In the genomic region with DNA sequence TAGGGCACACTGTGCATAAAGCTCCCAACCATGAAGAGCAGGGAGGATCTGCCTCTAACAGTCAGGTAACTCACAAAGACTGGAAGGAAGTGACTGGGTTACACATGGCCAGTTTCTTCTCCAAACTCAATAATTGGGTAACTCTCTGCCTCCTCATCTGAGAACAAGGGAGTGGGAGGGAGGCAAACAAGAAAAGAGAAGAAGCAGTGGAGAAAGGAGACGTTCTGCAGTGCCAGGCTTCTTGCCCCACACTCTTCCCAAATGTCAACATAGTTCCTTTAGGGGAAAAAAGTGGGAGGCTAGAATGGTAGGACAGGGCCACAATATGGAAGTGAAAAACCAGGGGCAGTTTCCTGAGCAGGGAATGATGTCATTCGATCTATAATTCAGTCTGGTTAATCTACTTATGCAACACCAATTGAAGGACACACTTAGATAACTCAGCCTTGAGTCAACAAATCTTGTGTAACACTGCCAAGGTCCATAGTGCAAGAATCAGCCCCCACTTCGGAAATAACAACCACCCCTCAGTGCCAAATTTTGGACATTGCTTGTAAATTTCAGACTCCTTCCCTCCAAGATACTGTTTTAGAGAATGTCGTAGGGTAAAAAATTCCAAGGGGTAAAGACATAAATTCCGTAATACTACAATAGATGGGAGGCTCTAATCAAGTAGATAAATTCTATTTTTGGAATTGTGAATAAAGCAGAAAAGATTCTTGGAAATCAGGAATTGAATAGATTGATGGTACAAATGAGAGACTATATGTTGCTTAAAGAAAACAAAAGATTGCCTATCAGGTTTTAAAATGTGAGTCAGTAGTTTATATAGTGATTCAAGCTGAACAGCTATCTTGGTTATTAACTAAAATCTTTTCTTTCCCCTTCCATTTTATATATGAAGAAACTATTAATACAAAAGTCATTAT, we compare ENCODE assay signal across 1 cellular context.
TF ChIP-seq lines count a peak whose summit lies in the region.

No MANE protein-coding gene starts in this region.

TF ChIP-seq in HepG2, 621 proteins besides CTCF, POLR2A, EP300 and RAD21 (continued from another document and continues in another):
- 0 out of 2 replicates have a peak, but pooled peaks have one; percentile 80 for TF ChIP-seq ZNF761 (CRISPR knock-in tag; conservative IDR thresholded peaks at IDR 0.05)
- TF ChIP-seq, protein P1, sequence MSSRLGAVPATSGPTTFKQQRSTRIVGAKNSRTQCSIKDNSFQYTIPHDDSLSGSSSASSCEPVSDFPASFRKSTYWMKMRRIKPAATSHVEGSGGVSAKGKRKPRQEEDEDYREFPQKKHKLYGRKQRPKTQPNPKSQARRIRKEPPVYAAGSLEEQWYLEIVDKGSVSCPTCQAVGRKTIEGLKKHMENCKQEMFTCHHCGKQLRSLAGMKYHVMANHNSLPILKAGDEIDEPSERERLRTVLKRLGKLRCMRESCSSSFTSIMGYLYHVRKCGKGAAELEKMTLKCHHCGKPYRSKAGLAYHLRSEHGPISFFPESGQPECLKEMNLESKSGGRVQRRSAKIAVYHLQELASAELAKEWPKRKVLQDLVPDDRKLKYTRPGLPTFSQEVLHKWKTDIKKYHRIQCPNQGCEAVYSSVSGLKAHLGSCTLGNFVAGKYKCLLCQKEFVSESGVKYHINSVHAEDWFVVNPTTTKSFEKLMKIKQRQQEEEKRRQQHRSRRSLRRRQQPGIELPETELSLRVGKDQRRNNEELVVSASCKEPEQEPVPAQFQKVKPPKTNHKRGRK (CRISPR knock-in tag; IDR thresholded peaks at IDR 0.05), result no peak
- TF ChIP-seq, protein P2, sequence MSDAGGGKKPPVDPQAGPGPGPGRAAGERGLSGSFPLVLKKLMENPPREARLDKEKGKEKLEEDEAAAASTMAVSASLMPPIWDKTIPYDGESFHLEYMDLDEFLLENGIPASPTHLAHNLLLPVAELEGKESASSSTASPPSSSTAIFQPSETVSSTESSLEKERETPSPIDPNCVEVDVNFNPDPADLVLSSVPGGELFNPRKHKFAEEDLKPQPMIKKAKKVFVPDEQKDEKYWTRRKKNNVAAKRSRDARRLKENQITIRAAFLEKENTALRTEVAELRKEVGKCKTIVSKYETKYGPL (CRISPR knock-in tag; IDR thresholded peaks at IDR 0.05), result peak; percentile 99
- TF ChIP-seq PHF5A (CRISPR knock-in tag; IDR thresholded peaks at IDR 0.05; ENCODE audit: low read depth, unreplicated experiment), result peak; percentile 87
- TF ChIP-seq, protein P3, sequence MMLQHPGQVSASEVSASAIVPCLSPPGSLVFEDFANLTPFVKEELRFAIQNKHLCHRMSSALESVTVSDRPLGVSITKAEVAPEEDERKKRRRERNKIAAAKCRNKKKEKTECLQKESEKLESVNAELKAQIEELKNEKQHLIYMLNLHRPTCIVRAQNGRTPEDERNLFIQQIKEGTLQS (CRISPR knock-in tag; IDR thresholded peaks at IDR 0.05), result peak; percentile 97
- TF ChIP-seq ZNF20 (CRISPR knock-in tag; IDR thresholded peaks at IDR 0.05), result no peak
- TF ChIP-seq, protein P4, sequence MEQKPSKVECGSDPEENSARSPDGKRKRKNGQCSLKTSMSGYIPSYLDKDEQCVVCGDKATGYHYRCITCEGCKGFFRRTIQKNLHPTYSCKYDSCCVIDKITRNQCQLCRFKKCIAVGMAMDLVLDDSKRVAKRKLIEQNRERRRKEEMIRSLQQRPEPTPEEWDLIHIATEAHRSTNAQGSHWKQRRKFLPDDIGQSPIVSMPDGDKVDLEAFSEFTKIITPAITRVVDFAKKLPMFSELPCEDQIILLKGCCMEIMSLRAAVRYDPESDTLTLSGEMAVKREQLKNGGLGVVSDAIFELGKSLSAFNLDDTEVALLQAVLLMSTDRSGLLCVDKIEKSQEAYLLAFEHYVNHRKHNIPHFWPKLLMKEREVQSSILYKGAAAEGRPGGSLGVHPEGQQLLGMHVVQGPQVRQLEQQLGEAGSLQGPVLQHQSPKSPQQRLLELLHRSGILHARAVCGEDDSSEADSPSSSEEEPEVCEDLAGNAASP (CRISPR knock-in tag; IDR thresholded peaks at IDR 0.05; ENCODE audit: borderline replicate concordance), result peak; percentile 94
- TF ChIP-seq, protein P5, sequence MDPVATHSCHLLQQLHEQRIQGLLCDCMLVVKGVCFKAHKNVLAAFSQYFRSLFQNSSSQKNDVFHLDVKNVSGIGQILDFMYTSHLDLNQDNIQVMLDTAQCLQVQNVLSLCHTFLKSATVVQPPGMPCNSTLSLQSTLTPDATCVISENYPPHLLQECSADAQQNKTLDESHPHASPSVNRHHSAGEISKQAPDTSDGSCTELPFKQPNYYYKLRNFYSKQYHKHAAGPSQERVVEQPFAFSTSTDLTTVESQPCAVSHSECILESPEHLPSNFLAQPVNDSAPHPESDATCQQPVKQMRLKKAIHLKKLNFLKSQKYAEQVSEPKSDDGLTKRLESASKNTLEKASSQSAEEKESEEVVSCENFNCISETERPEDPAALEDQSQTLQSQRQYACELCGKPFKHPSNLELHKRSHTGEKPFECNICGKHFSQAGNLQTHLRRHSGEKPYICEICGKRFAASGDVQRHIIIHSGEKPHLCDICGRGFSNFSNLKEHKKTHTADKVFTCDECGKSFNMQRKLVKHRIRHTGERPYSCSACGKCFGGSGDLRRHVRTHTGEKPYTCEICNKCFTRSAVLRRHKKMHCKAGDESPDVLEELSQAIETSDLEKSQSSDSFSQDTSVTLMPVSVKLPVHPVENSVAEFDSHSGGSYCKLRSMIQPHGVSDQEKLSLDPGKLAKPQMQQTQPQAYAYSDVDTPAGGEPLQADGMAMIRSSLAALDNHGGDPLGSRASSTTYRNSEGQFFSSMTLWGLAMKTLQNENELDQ (CRISPR knock-in tag; IDR thresholded peaks at IDR 0.05; ENCODE audit: borderline replicate concordance), result 0 out of 2 replicates have a peak, but pooled peaks have one; percentile 42
- TF ChIP-seq, protein P6, sequence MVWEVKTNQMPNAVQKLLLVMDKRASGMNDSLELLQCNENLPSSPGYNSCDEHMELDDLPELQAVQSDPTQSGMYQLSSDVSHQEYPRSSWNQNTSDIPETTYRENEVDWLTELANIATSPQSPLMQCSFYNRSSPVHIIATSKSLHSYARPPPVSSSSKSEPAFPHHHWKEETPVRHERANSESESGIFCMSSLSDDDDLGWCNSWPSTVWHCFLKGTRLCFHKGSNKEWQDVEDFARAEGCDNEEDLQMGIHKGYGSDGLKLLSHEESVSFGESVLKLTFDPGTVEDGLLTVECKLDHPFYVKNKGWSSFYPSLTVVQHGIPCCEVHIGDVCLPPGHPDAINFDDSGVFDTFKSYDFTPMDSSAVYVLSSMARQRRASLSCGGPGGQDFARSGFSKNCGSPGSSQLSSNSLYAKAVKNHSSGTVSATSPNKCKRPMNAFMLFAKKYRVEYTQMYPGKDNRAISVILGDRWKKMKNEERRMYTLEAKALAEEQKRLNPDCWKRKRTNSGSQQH (CRISPR knock-in tag; IDR thresholded peaks at IDR 0.05; ENCODE audit: low read depth), result peak; percentile 84; the same call in 1 of the 2 replicates
- TF ChIP-seq PHF21A (CRISPR knock-in tag; IDR thresholded peaks at IDR 0.05), result peak; percentile 91
- TF ChIP-seq ZNF563 (CRISPR knock-in tag; IDR thresholded peaks at IDR 0.05), result no peak
- TF ChIP-seq ZBTB20 (CRISPR knock-in tag; IDR thresholded peaks at IDR 0.05; ENCODE audit: borderline replicate concordance, low read depth), result peak; percentile 94; the same call in 1 of the 2 replicates
- no peak for TF ChIP-seq ZNF354B (CRISPR knock-in tag; IDR thresholded peaks at IDR 0.05)
- TF ChIP-seq, protein P7, sequence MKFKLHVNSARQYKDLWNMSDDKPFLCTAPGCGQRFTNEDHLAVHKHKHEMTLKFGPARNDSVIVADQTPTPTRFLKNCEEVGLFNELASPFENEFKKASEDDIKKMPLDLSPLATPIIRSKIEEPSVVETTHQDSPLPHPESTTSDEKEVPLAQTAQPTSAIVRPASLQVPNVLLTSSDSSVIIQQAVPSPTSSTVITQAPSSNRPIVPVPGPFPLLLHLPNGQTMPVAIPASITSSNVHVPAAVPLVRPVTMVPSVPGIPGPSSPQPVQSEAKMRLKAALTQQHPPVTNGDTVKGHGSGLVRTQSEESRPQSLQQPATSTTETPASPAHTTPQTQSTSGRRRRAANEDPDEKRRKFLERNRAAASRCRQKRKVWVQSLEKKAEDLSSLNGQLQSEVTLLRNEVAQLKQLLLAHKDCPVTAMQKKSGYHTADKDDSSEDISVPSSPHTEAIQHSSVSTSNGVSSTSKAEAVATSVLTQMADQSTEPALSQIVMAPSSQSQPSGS (CRISPR knock-in tag; IDR thresholded peaks at IDR 0.05), result peak; percentile 100
- TF ChIP-seq ZNF235 (CRISPR knock-in tag; IDR thresholded peaks at IDR 0.05; ENCODE audit: borderline replicate concordance), result no peak
- TF ChIP-seq ERF (CRISPR knock-in tag; IDR thresholded peaks at IDR 0.05), result peak; percentile 96
- peak; percentile 37; the same call in 1 of the 2 replicates for TF ChIP-seq FOXC1 (CRISPR knock-in tag; IDR thresholded peaks at IDR 0.05; ENCODE audit: borderline replicate concordance)
- peak; percentile 93; the same call in 1 of the 2 replicates for TF ChIP-seq CHD4 (IDR thresholded peaks at IDR 0.05; ENCODE audit: borderline replicate concordance, low read length)
- peak; percentile 32; the same call in 1 of the 2 replicates for TF ChIP-seq ZNF766 (CRISPR knock-in tag; IDR thresholded peaks at IDR 0.05; ENCODE audit: borderline replicate concordance)
- TF ChIP-seq, protein P8, sequence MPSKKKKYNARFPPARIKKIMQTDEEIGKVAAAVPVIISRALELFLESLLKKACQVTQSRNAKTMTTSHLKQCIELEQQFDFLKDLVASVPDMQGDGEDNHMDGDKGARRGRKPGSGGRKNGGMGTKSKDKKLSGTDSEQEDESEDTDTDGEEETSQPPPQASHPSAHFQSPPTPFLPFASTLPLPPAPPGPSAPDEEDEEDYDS (CRISPR knock-in tag; IDR thresholded peaks at IDR 0.05), result peak; percentile 31; the same call in 1 of the 2 replicates
- TF ChIP-seq, protein P9, sequence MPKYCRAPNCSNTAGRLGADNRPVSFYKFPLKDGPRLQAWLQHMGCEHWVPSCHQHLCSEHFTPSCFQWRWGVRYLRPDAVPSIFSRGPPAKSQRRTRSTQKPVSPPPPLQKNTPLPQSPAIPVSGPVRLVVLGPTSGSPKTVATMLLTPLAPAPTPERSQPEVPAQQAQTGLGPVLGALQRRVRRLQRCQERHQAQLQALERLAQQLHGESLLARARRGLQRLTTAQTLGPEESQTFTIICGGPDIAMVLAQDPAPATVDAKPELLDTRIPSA (CRISPR knock-in tag; IDR thresholded peaks at IDR 0.05; ENCODE audit: borderline replicate concordance), result no peak
- peak; percentile 58; the same call in 1 of the 2 replicates for TF ChIP-seq CBX5 (CRISPR knock-in tag; IDR thresholded peaks at IDR 0.05; ENCODE audit: borderline replicate concordance)
- TF ChIP-seq, protein P10, sequence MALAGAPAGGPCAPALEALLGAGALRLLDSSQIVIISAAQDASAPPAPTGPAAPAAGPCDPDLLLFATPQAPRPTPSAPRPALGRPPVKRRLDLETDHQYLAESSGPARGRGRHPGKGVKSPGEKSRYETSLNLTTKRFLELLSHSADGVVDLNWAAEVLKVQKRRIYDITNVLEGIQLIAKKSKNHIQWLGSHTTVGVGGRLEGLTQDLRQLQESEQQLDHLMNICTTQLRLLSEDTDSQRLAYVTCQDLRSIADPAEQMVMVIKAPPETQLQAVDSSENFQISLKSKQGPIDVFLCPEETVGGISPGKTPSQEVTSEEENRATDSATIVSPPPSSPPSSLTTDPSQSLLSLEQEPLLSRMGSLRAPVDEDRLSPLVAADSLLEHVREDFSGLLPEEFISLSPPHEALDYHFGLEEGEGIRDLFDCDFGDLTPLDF (CRISPR knock-in tag; IDR thresholded peaks at IDR 0.05), result no peak
- TF ChIP-seq, protein P11, sequence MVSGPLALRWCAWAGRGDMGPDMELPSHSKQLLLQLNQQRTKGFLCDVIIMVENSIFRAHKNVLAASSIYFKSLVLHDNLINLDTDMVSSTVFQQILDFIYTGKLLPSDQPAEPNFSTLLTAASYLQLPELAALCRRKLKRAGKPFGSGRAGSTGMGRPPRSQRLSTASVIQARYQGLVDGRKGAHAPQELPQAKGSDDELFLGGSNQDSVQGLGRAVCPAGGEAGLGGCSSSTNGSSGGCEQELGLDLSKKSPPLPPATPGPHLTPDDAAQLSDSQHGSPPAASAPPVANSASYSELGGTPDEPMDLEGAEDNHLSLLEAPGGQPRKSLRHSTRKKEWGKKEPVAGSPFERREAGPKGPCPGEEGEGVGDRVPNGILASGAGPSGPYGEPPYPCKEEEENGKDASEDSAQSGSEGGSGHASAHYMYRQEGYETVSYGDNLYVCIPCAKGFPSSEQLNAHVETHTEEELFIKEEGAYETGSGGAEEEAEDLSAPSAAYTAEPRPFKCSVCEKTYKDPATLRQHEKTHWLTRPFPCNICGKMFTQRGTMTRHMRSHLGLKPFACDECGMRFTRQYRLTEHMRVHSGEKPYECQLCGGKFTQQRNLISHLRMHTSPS (CRISPR knock-in tag; IDR thresholded peaks at IDR 0.05; ENCODE audit: low read depth), result peak; percentile 62; the same call in 1 of the 2 replicates
- TF ChIP-seq ZNF367 (CRISPR knock-in tag; IDR thresholded peaks at IDR 0.05; ENCODE audit: borderline replicate concordance), result no peak
- TF ChIP-seq ZBTB38 (CRISPR knock-in tag; IDR thresholded peaks at IDR 0.05), result 0 out of 2 replicates have a peak, but pooled peaks have one; percentile 19
- TF ChIP-seq HOXA9 (CRISPR knock-in tag; IDR thresholded peaks at IDR 0.05; ENCODE audit: borderline replicate concordance), result no peak
- no peak for TF ChIP-seq CCAR2 (optimal IDR thresholded peaks at IDR 0.05; ENCODE audit: low read depth, low read length)
- TF ChIP-seq ZNF382 (CRISPR knock-in tag; IDR thresholded peaks at IDR 0.05; ENCODE audit: borderline replicate concordance), result no peak
- TF ChIP-seq ZSCAN29 (CRISPR knock-in tag; conservative IDR thresholded peaks at IDR 0.05), result 0 out of 2 replicates have a peak, but pooled peaks have one; percentile 37
- no peak for TF ChIP-seq FOXM1 (CRISPR knock-in tag; IDR thresholded peaks at IDR 0.05)
- no peak for TF ChIP-seq ZNF572 (CRISPR knock-in tag; IDR thresholded peaks at IDR 0.05)
- no peak for TF ChIP-seq SMAD1 (CRISPR knock-in tag; IDR thresholded peaks at IDR 0.05; ENCODE audit: borderline replicate concordance, low read depth)
- TF ChIP-seq NR2F1 (CRISPR knock-in tag; IDR thresholded peaks at IDR 0.05), result peak; percentile 61 to 69
- TF ChIP-seq, protein P12, sequence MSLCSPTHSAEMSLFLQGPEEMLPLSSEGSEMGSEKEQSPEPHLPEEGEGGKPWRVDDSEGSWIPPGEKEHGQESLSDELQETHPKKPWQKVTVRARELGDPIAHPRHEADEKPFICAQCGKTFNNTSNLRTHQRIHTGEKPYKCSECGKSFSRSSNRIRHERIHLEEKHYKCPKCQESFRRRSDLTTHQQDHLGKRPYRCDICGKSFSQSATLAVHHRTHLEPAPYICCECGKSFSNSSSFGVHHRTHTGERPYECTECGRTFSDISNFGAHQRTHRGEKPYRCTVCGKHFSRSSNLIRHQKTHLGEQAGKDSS (CRISPR knock-in tag; IDR thresholded peaks at IDR 0.05; ENCODE audit: borderline replicate concordance, low read depth), result peak; percentile 42; the same call in 1 of the 2 replicates
- TF ChIP-seq RORA (CRISPR knock-in tag; IDR thresholded peaks at IDR 0.05), result no peak
- no peak for TF ChIP-seq PLRG1 (conservative IDR thresholded peaks at IDR 0.05)
- peak; percentile 79; the same call in 1 of the 2 replicates for TF ChIP-seq CCDC6 (CRISPR knock-in tag; IDR thresholded peaks at IDR 0.05)
- TF ChIP-seq, protein P13, sequence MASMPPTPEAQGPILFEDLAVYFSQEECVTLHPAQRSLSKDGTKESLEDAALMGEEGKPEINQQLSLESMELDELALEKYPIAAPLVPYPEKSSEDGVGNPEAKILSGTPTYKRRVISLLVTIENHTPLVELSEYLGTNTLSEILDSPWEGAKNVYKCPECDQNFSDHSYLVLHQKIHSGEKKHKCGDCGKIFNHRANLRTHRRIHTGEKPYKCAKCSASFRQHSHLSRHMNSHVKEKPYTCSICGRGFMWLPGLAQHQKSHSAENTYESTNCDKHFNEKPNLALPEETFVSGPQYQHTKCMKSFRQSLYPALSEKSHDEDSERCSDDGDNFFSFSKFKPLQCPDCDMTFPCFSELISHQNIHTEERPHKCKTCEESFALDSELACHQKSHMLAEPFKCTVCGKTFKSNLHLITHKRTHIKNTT (CRISPR knock-in tag; IDR thresholded peaks at IDR 0.05), result no peak
- TF ChIP-seq CREM (IDR thresholded peaks at IDR 0.05), result peak; percentile 95
- TF ChIP-seq CREM (CRISPR knock-in tag; IDR thresholded peaks at IDR 0.05), result no peak
- TF ChIP-seq NFYB (CRISPR knock-in tag; IDR thresholded peaks at IDR 0.05), result no peak
- no peak for TF ChIP-seq MTA3 (CRISPR knock-in tag; IDR thresholded peaks at IDR 0.05)
